In genomic region chr2:154452471-154452870, GRCh38 we compare ENCODE assay signal across 10 cellular contexts.
DNase-seq lines count a peak whose midpoint lies in the region; ATAC-seq and TF ChIP-seq lines count a peak whose summit lies in the region.
"Had no signal": no experiment of that assay in that cellular context is flagged by ENCODE, and none has a peak within 500 bp of the region (broad histone marks: within the 10 kb centered on the region; RNA-seq: fewer than 3 reads in every experiment).

No MANE protein-coding gene starts in this region.

- no peak overlapping the region for H3K4me3 Mint-ChIP-seq in activated T-helper 17 cell treated with anti-CD3 and anti-CD28 coated beads, Interleukin-2, amount 50 U/mL, for 72 hours

- H3K9ac ChIP-seq in GM23248, result no peak overlapping the region

- H3K27me3 ChIP-seq in GM23248 (replicated peaks; ENCODE audit: insufficient read depth), result no peaks in the 10 kb centered on the region

- H3K36me3 ChIP-seq in GM23248 (ENCODE audit: low read depth), result no peaks in the 10 kb centered on the region

- H3K9me2 ChIP-seq in GM23248 (ENCODE audit: insufficient read depth), result no peaks in the 10 kb centered on the region

- DNase-seq in NCI-H2081 treated with DMSO at 0.1 percent for 48 hours (lab: John Stamatoyannopoulos, UW), result no peak
- DNase-seq in GM23248, result no peak
- no peak for DNase-seq in effector CD8-positive, alpha-beta T cell (lab: John Stamatoyannopoulos, UW)
- DNase-seq: C1 segment of cervical spinal cord, NCI-H1436 treated with DMSO at 0.1 percent for 48 hours had no signal

- no peak overlapping the region for H2AFZ ChIP-seq in GM23248

- WGBS in GM23248 (ENCODE audit: low coverage in 1 of 2, low lambda C conversion rate in 2 of 2, missing lambda C conversion rate in 2 of 2), 2 experiments, result 21 to 23% methylated on average over 2 of the region's 2 CpGs

- no peak overlapping the region for H3K4me3 ChIP-seq in GM23248

- H3K4me2 ChIP-seq in GM23248 (ENCODE audit: unreplicated experiment), result no peak overlapping the region

- H3K79me2 ChIP-seq in GM23248 (ENCODE audit: insufficient read depth), result no peaks in the 10 kb centered on the region

- no peaks in the 10 kb centered on the region for H3K4me1 Mint-ChIP-seq in activated T-helper 17 cell treated with anti-CD3 and anti-CD28 coated beads, Interleukin-2, amount 50 U/mL, for 72 hours

- TF ChIP-seq CTCF in VCaP (conservative IDR thresholded peaks at IDR 0.05), result no peak

- peak; percentile 53 for ATAC-seq in GM18498 (IDR thresholded peaks at IDR 0.05; ENCODE audit: unreplicated experiment)
- peak; percentile 26 for ATAC-seq in GM18870 (IDR thresholded peaks at IDR 0.05; ENCODE audit: unreplicated experiment)
- ATAC-seq in HG03066 (IDR thresholded peaks at IDR 0.05; ENCODE audit: low read depth, unreplicated experiment), result peak; percentile 31
- no peak for ATAC-seq in activated T-helper 17 cell treated with anti-CD3 and anti-CD28 coated beads, Interleukin-2, amount 50 U/mL, for 72 hours (replicated peaks)

- no peaks in the 10 kb centered on the region for H3K9me3 Mint-ChIP-seq in activated T-helper 17 cell treated with anti-CD3 and anti-CD28 coated beads, Interleukin-2, amount 50 U/mL, for 72 hours

- in situ Hi-C loops in GM23248 (cut with MboI), result no loop called here

- H3K4me1 ChIP-seq in GM23248 (ENCODE audit: insufficient read depth), result peaks cover 14% of the 10 kb centered on the region

- no peaks in the 10 kb centered on the region for H3F3A ChIP-seq in GM23248 (ENCODE audit: insufficient read depth)

- H3K27ac Mint-ChIP-seq in activated T-helper 17 cell treated with anti-CD3 and anti-CD28 coated beads, Interleukin-2, amount 50 U/mL, for 72 hours, result no peak overlapping the region

- H4K20me1 ChIP-seq in GM23248 (ENCODE audit: insufficient read depth), result no peaks in the 10 kb centered on the region

- H3K27me3 Mint-ChIP-seq in activated T-helper 17 cell treated with anti-CD3 and anti-CD28 coated beads, Interleukin-2, amount 50 U/mL, for 72 hours, result no peaks in the 10 kb centered on the region

- H3K9me3 ChIP-seq in GM23248 (ENCODE audit: low read depth), result no peaks in the 10 kb centered on the region

- H3K27ac ChIP-seq in VCaP (peak overlapping the region; percentile 91), GM23248 (no peak overlapping the region)

- H3K36me3 Mint-ChIP-seq in activated T-helper 17 cell treated with anti-CD3 and anti-CD28 coated beads, Interleukin-2, amount 50 U/mL, for 72 hours (ENCODE audit: low read depth), result no peaks in the 10 kb centered on the region
